In genomic region chr9:130866474-130866965, GRCh38 we compare ENCODE assay signal across 9 cellular contexts. TPM values are rescaled to one million over a fixed set of nuclear protein-coding genes. Genes with fewer than 3 reads are reported as not detected.
DNase-seq lines count a peak whose midpoint lies in the region; ATAC-seq and TF ChIP-seq lines count a peak whose summit lies in the region.
"Had no signal": no experiment of that assay in that cellular context is flagged by ENCODE, and none has a peak within 500 bp of the region (broad histone marks: within the 10 kb centered on the region; RNA-seq: fewer than 3 reads in every experiment).

No MANE protein-coding gene starts in this region.

- no TSS peak for BruUV-seq in PC-3 (replicated peaks; lab: Mats Ljungman, UMichigan)

- intact Hi-C loops in PC-3 (cut with micrococcal nuclease) (no loop called here), uterus (cut with DNase I; ENCODE audit: low total_unique reads) (loop anchor here (5.0 kb wide), 1 partner anchor 159 kb away; no protein-coding TSS in a partner anchor)

- H3K4me1 ChIP-seq in PC-3 (ENCODE audit: insufficient read depth, low read length) (no peaks in the 10 kb centered on the region), osteoblast (ENCODE audit: insufficient read depth, low read length) (peaks cover 12% of the 10 kb centered on the region), uterus (peaks cover 13 to 16% of the 10 kb centered on the region in 2 donors)

- POLR2A ChIA-PET in PC-3 (lab: Charles Lee; ENCODE audit: unreplicated experiment): no interaction called here

- TF ChIP-seq POLR2A in uterus (IDR thresholded peaks at IDR 0.05): no peak

- H3K36me3 ChIP-seq in PC-3 (ENCODE audit: low read depth, low read length) (no peaks in the 10 kb centered on the region), osteoblast (ENCODE audit: insufficient read depth, low read length) (peaks cover 88% of the 10 kb centered on the region), uterus (no peaks in the 10 kb centered on the region)

- H3K27ac ChIP-seq in PC-3 (ENCODE audit: low read length): no peak overlapping the region
- peak overlapping the region; percentile 45 for H3K27ac ChIP-seq in osteoblast (ENCODE audit: low read depth, low read length)
- peak overlapping the region; percentile 9 to 36 for H3K27ac ChIP-seq in uterus

- peak; percentile 97 for ATAC-seq in PC-3
- ATAC-seq in activated T-cell treated with anti-CD3 and anti-CD28 coated beads, Interleukin-2, amount 50 U/mL, for 72 hours (replicated peaks in 1 of 2): peak; percentile 49 to 53
- no peak for ATAC-seq in HG02852 (IDR thresholded peaks at IDR 0.05; ENCODE audit: unreplicated experiment)

- H3K27me3 ChIP-seq in PC-3 (ENCODE audit: low read length) (no peaks in the 10 kb centered on the region), osteoblast (ENCODE audit: insufficient read depth, low read length) (no peaks in the 10 kb centered on the region), uterus (no peaks in the 10 kb centered on the region)

- H3K27ac Mint-ChIP-seq in activated T-cell treated with anti-CD3 and anti-CD28 coated beads, Interleukin-2, amount 50 U/mL, for 72 hours: no peak overlapping the region

- H3K79me2 ChIP-seq in PC-3 (ENCODE audit: low read length) (peaks cover 8% of the 10 kb centered on the region; the same call in 1 of the 2 replicates), osteoblast (ENCODE audit: insufficient read depth, low read length) (peaks cover 99% of the 10 kb centered on the region)

- no peaks in the 10 kb centered on the region for H3K9me3 Mint-ChIP-seq in activated T-cell treated with anti-CD3 and anti-CD28 coated beads, Interleukin-2, amount 50 U/mL, for 72 hours

- DNase-seq in DMS114 treated with DMSO at 0.1 percent for 48 hours (lab: John Stamatoyannopoulos, UW; ENCODE audit: unreplicated experiment) (peak; percentile 61), LNCaP clone FGC (ENCODE audit: low read depth) (peak; percentile 85), PC-3 (peak; percentile 90), fibroblast of the conjunctiva (ENCODE audit: low read depth) (peak; percentile 80), osteoblast (ENCODE audit: insufficient read length, low spot score, missing footprints) (peak; percentile 78), uterus (peak; percentile 60 to 69)
- peak; percentile 44 to 56 for DNase-seq in activated T-cell treated with anti-CD3 and anti-CD28 coated beads, Interleukin-2, amount 50 U/mL, for 72 hours

- H2AFZ ChIP-seq in PC-3 (ENCODE audit: low read length) (no peak overlapping the region), osteoblast (ENCODE audit: low read length) (no peak overlapping the region)

- no peak overlapping the region for H3K9ac ChIP-seq in PC-3 (ENCODE audit: low read length)

- H3K4me2 ChIP-seq in PC-3 (ENCODE audit: low read length) (no peak overlapping the region), osteoblast (ENCODE audit: insufficient read depth, low read length) (no peak overlapping the region)

- H3K9me3 ChIP-seq in PC-3 (ENCODE audit: low read length): no peaks in the 10 kb centered on the region
- H3K9me3 ChIP-seq in osteoblast (ENCODE audit: low read depth, low read length): no peaks in the 10 kb centered on the region
- no peaks in the 10 kb centered on the region for H3K9me3 ChIP-seq in uterus

- H4K20me1 ChIP-seq in PC-3 (ENCODE audit: low read length) (no peaks in the 10 kb centered on the region), osteoblast (ENCODE audit: insufficient read depth, low read length) (peaks cover 61% of the 10 kb centered on the region)

- no peaks in the 10 kb centered on the region for H3F3A ChIP-seq in PC-3 (ENCODE audit: low read length, unreplicated experiment)

- peaks cover 0 to 2% of the 10 kb centered on the region in 2 donors for H3K36me3 Mint-ChIP-seq in activated T-cell treated with anti-CD3 and anti-CD28 coated beads, Interleukin-2, amount 50 U/mL, for 72 hours (ENCODE audit: insufficient read depth in 2 of 2)

- H3K4me1 Mint-ChIP-seq in activated T-cell treated with anti-CD3 and anti-CD28 coated beads, Interleukin-2, amount 50 U/mL, for 72 hours (ENCODE audit: low read depth): no peaks in the 10 kb centered on the region

- CTCF ChIA-PET in PC-3 (lab: Charles Lee): interaction anchor here (0.5 to 1.0 kb wide), 4 partner anchors 20 to 180 kb away, joined by 3 to 7 read pairs (median 4); no protein-coding TSS in a partner anchor

- H3K9me2 ChIP-seq in PC-3 (replicated peaks; ENCODE audit: low read length): no peaks in the 10 kb centered on the region

- H3K4me3 ChIP-seq in LNCaP clone FGC (ENCODE audit: low read depth, low read length) (no peak overlapping the region), PC-3 (ENCODE audit: low read length) (no peak overlapping the region), osteoblast (ENCODE audit: insufficient read depth, low read length) (no peak overlapping the region), uterus (no peak overlapping the region)

- H3K27me3 Mint-ChIP-seq in activated T-cell treated with anti-CD3 and anti-CD28 coated beads, Interleukin-2, amount 50 U/mL, for 72 hours (ENCODE audit: low read depth): no peaks in the 10 kb centered on the region

- H3K4me3 Mint-ChIP-seq in activated T-cell treated with anti-CD3 and anti-CD28 coated beads, Interleukin-2, amount 50 U/mL, for 72 hours: no peak overlapping the region

- TF ChIP-seq CTCF in LNCaP clone FGC (IDR thresholded peaks at IDR 0.05; ENCODE audit: control insufficient read depth, extremely low read depth, insufficient read depth): peak; percentile 87
- TF ChIP-seq CTCF in PC-3 (conservative IDR thresholded peaks at IDR 0.05; ENCODE audit: low read depth, low read length): peak; percentile 98
- TF ChIP-seq CTCF in osteoblast (IDR thresholded peaks at IDR 0.05; ENCODE audit: extremely low read depth, low read depth, low read length): peak; percentile 98
- TF ChIP-seq CTCF in uterus (IDR thresholded peaks at IDR 0.05): peak; percentile 60 to 78 (median 72)

RNA-seq across cellular contexts. Expression of gene QRFP, which starts 30.1 kb away (rescaled TPM):
- total RNA-seq in PC-3 (2014; rRNA removed): not detected in 2 replicates
- total RNA-seq in activated T-cell treated with anti-CD3 and anti-CD28 coated beads, Interleukin-2, amount 50 U/mL, for 72 hours: not detected
- total RNA-seq in osteoblast: not detected in 2 replicates
- not detected for total RNA-seq in uterus
- total RNA-seq: T-helper 2 cell treated with Interferon-gamma antibody and Interleukin-4, amounts not matched to agents 100 ng/mL and 5 ng/mL, for 36 hours had no signal

RNA-seq across cellular contexts. Expression of gene ABL1, which starts 31.5 kb away (rescaled TPM):
- total RNA-seq in PC-3 (2014; rRNA removed): 22.8 and 28.3 TPM in 2 replicates
- total RNA-seq in activated T-cell treated with anti-CD3 and anti-CD28 coated beads, Interleukin-2, amount 50 U/mL, for 72 hours: 10 to 100 TPM; 36.5 to 39.9 TPM
- total RNA-seq in osteoblast: 92.2 and 94.8 TPM in 2 replicates
- 100 to 1,000 TPM in 1 of 4 donors, 10 to 100 TPM in 3; 22.5 to 117 (median 57.8) TPM for total RNA-seq in uterus
